In genomic region chr16:71426069-71426879, GRCh38 we compare ENCODE assay signal across 10 cellular contexts. TPM values are rescaled to one million over a fixed set of nuclear protein-coding genes. Genes with fewer than 3 reads are reported as not detected.
DNase-seq lines count a peak whose midpoint lies in the region; ATAC-seq, FAIRE-seq and TF ChIP-seq lines count a peak whose summit lies in the region.
"Had no signal": no experiment of that assay in that cellular context is flagged by ENCODE, and none has a peak within 500 bp of the region (broad histone marks: within the 10 kb centered on the region; RNA-seq: fewer than 3 reads in every experiment).

No MANE protein-coding gene starts in this region.

- H3K36me3 Mint-ChIP-seq in activated CD4-positive, alpha-beta T cell treated with anti-CD3 and anti-CD28 coated beads for 36 hours (ENCODE audit: low read depth) = no peaks in the 10 kb centered on the region
- H3K36me3 Mint-ChIP-seq in neural progenitor cell = peaks cover 2% of the 10 kb centered on the region

- DNase-seq in activated CD4-positive, alpha-beta T cell treated with anti-CD3 and anti-CD28 coated beads for 36 hours = peak; percentile 66
- no peak for DNase-seq in activated CD4-positive, alpha-beta T cell treated with anti-CD3 and anti-CD28 coated beads, Interleukin-2, amount 50 U/mL, for 4 hours
- DNase-seq in RPMI7951 (ENCODE audit: low read depth) (peak; percentile 58), endothelial cell of umbilical vein (ENCODE audit: low read depth, low spot score) (peak; percentile 61), neural progenitor cell (ENCODE audit: low spot score) (peak; percentile 88), NCI-H187 (lab: John Stamatoyannopoulos, UW) (no peak), SW 1271 (lab: John Stamatoyannopoulos, UW) (no peak)

- no peaks in the 10 kb centered on the region for H3K36me3 ChIP-seq in endothelial cell of umbilical vein (ENCODE audit: control insufficient read depth in 2 of 2, extremely low read depth in 1 of 2, insufficient read depth in 2 of 2, low read length in 2 of 2)
- no peaks in the 10 kb centered on the region for H3K36me3 ChIP-seq in neural progenitor cell
- H3K36me3 ChIP-seq: adrenal gland, uterus had no signal

- H3K27me3 ChIP-seq in endothelial cell of umbilical vein (ENCODE audit: control insufficient read depth in 2 of 2, insufficient read depth in 2 of 2, low read length in 2 of 2) = peaks cover 3 to 7% of the 10 kb centered on the region in 2 experiments
- H3K27me3 ChIP-seq in neural progenitor cell = peaks cover 55% of the 10 kb centered on the region
- H3K27me3 ChIP-seq: uterus had no signal

- TSS peak; percentile 100 for BruUV-seq in endothelial cell of umbilical vein (replicated peaks; lab: Mats Ljungman, UMichigan)

- peaks cover 39% of the 10 kb centered on the region for H3K27me3 Mint-ChIP-seq in activated CD4-positive, alpha-beta T cell treated with anti-CD3 and anti-CD28 coated beads for 36 hours
- peaks cover 31% of the 10 kb centered on the region for H3K27me3 Mint-ChIP-seq in neural progenitor cell (ENCODE audit: insufficient read depth, low read depth)

- H3K27ac ChIP-seq in endothelial cell of umbilical vein (ENCODE audit: insufficient read depth, low read depth, low read length) (no peak overlapping the region), neural progenitor cell (no peak overlapping the region)
- H3K27ac ChIP-seq: adrenal gland, uterus had no signal

- H3K4me1 ChIP-seq in endothelial cell of umbilical vein (ENCODE audit: control insufficient read depth, extremely low read depth, insufficient read depth, low read length) = no peaks in the 10 kb centered on the region
- H3K4me1 ChIP-seq in neural progenitor cell = no peaks in the 10 kb centered on the region
- H3K4me1 ChIP-seq: adrenal gland, uterus had no signal

- H3K4me2 ChIP-seq in endothelial cell of umbilical vein (ENCODE audit: insufficient read depth, low read length) = peak overlapping the region; percentile 20
- H3K4me2 ChIP-seq in neural progenitor cell = peak overlapping the region; percentile 89

- TF ChIP-seq CTCF in endothelial cell of umbilical vein (IDR thresholded peaks at IDR 0.05; ENCODE audit: extremely low read depth in 1 of 2, insufficient read depth in 1 of 2, low read depth in 1 of 2, low read length in 2 of 2) (no peak), neural progenitor cell (IDR thresholded peaks at IDR 0.05) (no peak)

- CTCF ChIA-PET in activated CD4-positive, alpha-beta T cell treated with anti-CD3 and anti-CD28 coated beads for 36 hours (lab: Charles Lee) = interaction anchor here (0.5 to 1.7 kb wide), 3 partner anchors 14 to 448 kb away, joined by 3 to 7 read pairs (median 4); no protein-coding TSS in a partner anchor
- CTCF ChIA-PET in endothelial cell of umbilical vein (lab: Charles Lee) = interaction anchor here (0.9 to 5.1 kb wide), 4 partner anchors 14 to 127 kb away, joined by 3 to 37 read pairs (median 4); no protein-coding TSS in a partner anchor

- H3K79me2 ChIP-seq in endothelial cell of umbilical vein (ENCODE audit: control insufficient read depth, insufficient read depth, low read length) (no peaks in the 10 kb centered on the region), neural progenitor cell (ENCODE audit: low read depth) (no peaks in the 10 kb centered on the region)

- H3K4me1 Mint-ChIP-seq in activated CD4-positive, alpha-beta T cell treated with anti-CD3 and anti-CD28 coated beads for 36 hours = no peaks in the 10 kb centered on the region
- H3K4me1 Mint-ChIP-seq in neural progenitor cell = peaks cover 11% of the 10 kb centered on the region

- dilution Hi-C loops in endothelial cell of umbilical vein (cut with MboI; ENCODE audit: extremely low pct_ligation_motif_present, low sequenced_read_pairs) = no loop called here

- intact Hi-C loops in activated CD4-positive, alpha-beta T cell treated with anti-CD3 and anti-CD28 coated beads for 36 hours (cut with DNase I, micrococcal nuclease) = no loop called here
- intact Hi-C loops in endothelial cell of umbilical vein (cut with micrococcal nuclease) = no loop called here

- peak overlapping the region; percentile 30 for H3K4me3 Mint-ChIP-seq in activated CD4-positive, alpha-beta T cell treated with anti-CD3 and anti-CD28 coated beads for 36 hours
- H3K4me3 Mint-ChIP-seq in neural progenitor cell = peak overlapping the region; percentile 91

- no peaks in the 10 kb centered on the region for H4K20me1 ChIP-seq in endothelial cell of umbilical vein (replicated peaks; ENCODE audit: control insufficient read depth, extremely low read depth, insufficient read depth, low read length)
- peaks cover 6% of the 10 kb centered on the region for H4K20me1 ChIP-seq in neural progenitor cell (ENCODE audit: low read depth)

- peaks cover 11% of the 10 kb centered on the region for H3F3A ChIP-seq in neural progenitor cell (ENCODE audit: low read depth)

- FAIRE-seq in endothelial cell of umbilical vein (lab: Jason Lieb, UNC) = peak; percentile 88

- POLR2A ChIA-PET in activated CD4-positive, alpha-beta T cell treated with anti-CD3 and anti-CD28 coated beads for 36 hours (lab: Charles Lee) = no interaction called here
- POLR2A ChIA-PET in endothelial cell of umbilical vein (lab: Charles Lee) = no interaction called here

- peak; percentile 86 for ATAC-seq in activated CD4-positive, alpha-beta T cell treated with anti-CD3 and anti-CD28 coated beads for 36 hours
- peak; percentile 66 for ATAC-seq in HG02981 (IDR thresholded peaks at IDR 0.05; ENCODE audit: unreplicated experiment)

- TF ChIP-seq POLR2A in endothelial cell of umbilical vein (IDR thresholded peaks at IDR 0.05; ENCODE audit: low read depth, low read length) = no peak

- H3K9me3 ChIP-seq in endothelial cell of umbilical vein (replicated peaks; ENCODE audit: control insufficient read depth, insufficient read depth, low read length) = no peaks in the 10 kb centered on the region
- no peaks in the 10 kb centered on the region for H3K9me3 ChIP-seq in neural progenitor cell (ENCODE audit: low read depth)
- H3K9me3 ChIP-seq: adrenal gland, uterus had no signal

- H3K9ac ChIP-seq in endothelial cell of umbilical vein (replicated peaks; ENCODE audit: extremely low read depth, insufficient read depth, low read length) = no peak overlapping the region
- H3K9ac ChIP-seq in neural progenitor cell = no peak overlapping the region

- no peaks in the 10 kb centered on the region for H3K9me3 Mint-ChIP-seq in activated CD4-positive, alpha-beta T cell treated with anti-CD3 and anti-CD28 coated beads for 36 hours (ENCODE audit: low read depth)
- H3K9me3 Mint-ChIP-seq in neural progenitor cell = peaks cover 5% of the 10 kb centered on the region

- H3K4me3 ChIP-seq in endothelial cell of umbilical vein (replicated peaks in 1 of 3; ENCODE audit: insufficient read depth in 1 of 3, low read depth in 1 of 3, low read length in 3 of 3) (peak overlapping the region; percentile 10 to 15 (median 13)), neural progenitor cell (peak overlapping the region; percentile 84)
- H3K4me3 ChIP-seq: adrenal gland had no signal

- H3K9me1 ChIP-seq in endothelial cell of umbilical vein (replicated peaks; ENCODE audit: control insufficient read depth, extremely low read depth, insufficient read depth, low read length) = no peaks in the 10 kb centered on the region

- H3K27ac Mint-ChIP-seq in activated CD4-positive, alpha-beta T cell treated with anti-CD3 and anti-CD28 coated beads for 36 hours = no peak overlapping the region
- peak overlapping the region; percentile 97 for H3K27ac Mint-ChIP-seq in neural progenitor cell

- H2AFZ ChIP-seq in endothelial cell of umbilical vein (ENCODE audit: low read depth, low read length) = peak overlapping the region; percentile 23
- H2AFZ ChIP-seq in neural progenitor cell (replicated peaks) = peak overlapping the region; percentile 87

TF ChIP-seq in endothelial cell of umbilical vein, 7 proteins besides CTCF, POLR2A, EP300 and RAD21:
- TF ChIP-seq MYC (IDR thresholded peaks at IDR 0.05; ENCODE audit: low read depth, low read length) (no peak), EZH2 (IDR thresholded peaks at IDR 0.05; ENCODE audit: borderline replicate concordance, low read depth, low read length, severe bottlenecking) (no peak), FOS (IDR thresholded peaks at IDR 0.05; ENCODE audit: borderline replicate concordance, insufficient read depth, low read length) (no peak), GATA2 (IDR thresholded peaks at IDR 0.05; ENCODE audit: insufficient read depth, insufficient read length, low read depth, low read length) (no peak), MAX (IDR thresholded peaks at IDR 0.05; ENCODE audit: insufficient read depth, insufficient read length) (no peak)

RNA-seq across cellular contexts. Expression of gene TLE7, which starts 15.6 kb away (rescaled TPM):
- not detected for total RNA-seq in activated CD4-positive, alpha-beta T cell treated with anti-CD3 and anti-CD28 coated beads for 36 hours
- not detected in 2 replicates for total RNA-seq in RPMI7951 (2014; rRNA removed; shearing (Covaris generic))
- total RNA-seq in endothelial cell of umbilical vein = not detected in 2 replicates
- not detected in 2 replicates for polyA plus RNA-seq in endothelial cell of umbilical vein
- polyA plus RNA-seq in endothelial cell of umbilical vein (2011; cell fraction: cytosol; rRNA removed) = not detected in 2 replicates
- not detected in 2 replicates for polyA plus RNA-seq in endothelial cell of umbilical vein (2011; cell fraction: nucleus; rRNA removed)
- polyA plus RNA-seq in endothelial cell of umbilical vein (2012) = not detected in 2 replicates
- polyA minus RNA-seq in endothelial cell of umbilical vein = not detected in 2 replicates
- not detected for polyA minus RNA-seq in endothelial cell of umbilical vein (2011; cell fraction: cytosol; rRNA and poly(A)+ RNA removed)
- polyA minus RNA-seq in endothelial cell of umbilical vein (2011; cell fraction: nucleus; rRNA and poly(A)+ RNA removed) = not detected in 2 replicates
- total RNA-seq in neural progenitor cell (ENCODE audit: low replicate concordance) = not detected in 2 replicates
- total RNA-seq: adrenal gland, uterus had no signal
- polyA plus RNA-seq: adrenal gland had no signal

RNA-seq across cellular contexts. Expression of gene ZNF23, which starts 35.8 kb away (rescaled TPM):
- 10 to 100 TPM in 1 of 2 experiments, 1 to 10 TPM in 1; 9.6 to 10.9 TPM for total RNA-seq in activated CD4-positive, alpha-beta T cell treated with anti-CD3 and anti-CD28 coated beads for 36 hours
- total RNA-seq in RPMI7951 (2014; rRNA removed; shearing (Covaris generic)) = 9.1 and 10.2 TPM in 2 replicates
- total RNA-seq in endothelial cell of umbilical vein (4.7 and 6.4 TPM in 2 replicates), neural progenitor cell (ENCODE audit: low replicate concordance) (13.8 and 18.2 TPM in 2 replicates)
- 2.1 TPM in 2 replicates for polyA plus RNA-seq in endothelial cell of umbilical vein
- 2.6 and 2.9 TPM in 2 replicates for polyA plus RNA-seq in endothelial cell of umbilical vein (2011; cell fraction: cytosol; rRNA removed)
- polyA plus RNA-seq in endothelial cell of umbilical vein (2011; cell fraction: nucleus; rRNA removed) = 5.0 and 7.5 TPM in 2 replicates
- polyA plus RNA-seq in endothelial cell of umbilical vein (2012) = 7.8 and 8.6 TPM in 2 replicates
- 3.6 and 7.1 TPM in 2 replicates for polyA minus RNA-seq in endothelial cell of umbilical vein
- 1.8 TPM for polyA minus RNA-seq in endothelial cell of umbilical vein (2011; cell fraction: cytosol; rRNA and poly(A)+ RNA removed)
- polyA minus RNA-seq in endothelial cell of umbilical vein (2011; cell fraction: nucleus; rRNA and poly(A)+ RNA removed) = 2.7 and 4.6 TPM in 2 replicates

Comparison
In these comparisons a context has a peak if more than half of its experiments do, and no peak if none do; other contexts are left out.
1. DNase-seq: peak in activated CD4-positive, alpha-beta T cell treated with anti-CD3 and anti-CD28 coated beads for 36 hours (single experiment), RPMI7951 (single experiment), endothelial cell of umbilical vein (single experiment) and neural progenitor cell (single experiment); none in activated CD4-positive, alpha-beta T cell treated with anti-CD3 and anti-CD28 coated beads, Interleukin-2, amount 50 U/mL, for 4 hours (0 of 2), NCI-H187 (0 of 2) and SW 1271 (0 of 2).